Comparison of ENCODE assay signal across 24 cellular contexts in genomic region chr6:71364910-71365542, GRCh38.
"Had no signal": no experiment of that assay in that cellular context is flagged by ENCODE, and none has a peak within 500 bp of the region (broad histone marks: within the 10 kb centered on the region; RNA-seq: fewer than 3 reads in every experiment).

No MANE protein-coding gene starts in this region.

- H3K4me3 ChIP-seq: esophagus squamous epithelium, vagina had no signal

- DNase-seq: activated CD4-positive, alpha-beta T cell treated with anti-CD3 and anti-CD28 coated beads, Interleukin-2, amount 10 ng/mL, durations not matched to agents 7 days and 5 days; activated CD8-positive, alpha-beta memory T cell treated with anti-CD3 and anti-CD28 coated beads for 24 hours; activated CD8-positive, alpha-beta memory T cell treated with anti-CD3 and anti-CD28 coated beads, Interleukin-2, amount 50 U/mL, for 48 hours; activated effector memory CD4-positive, alpha-beta T cell treated with Interleukin-2 at 50 U/mL for 16 hours; activated naive CD4-positive, alpha-beta T cell treated with anti-CD3 and anti-CD28 coated beads, Interleukin-2, amount 10 ng/mL, durations not matched to agents 7 days and 5 days; activated naive CD8-positive, alpha-beta T cell treated with anti-CD3 and anti-CD28 coated beads, Interleukin-2, amount 50 U/mL, for 24 hours; activated T-cell treated with anti-CD3 and anti-CD28 coated beads, Interleukin-2, amount 50 U/mL, for 48 hours; aorta; dermis blood vessel endothelial cell; effector memory CD4-positive, alpha-beta T cell; esophagus squamous epithelium; hypothalamus; islet precursor cell; mammary epithelial cell; midbrain; occipital lobe; posterior cingulate gyrus; stimulated activated CD4-positive, alpha-beta T cell treated with anti-CD3 and anti-CD28 coated beads, Interleukin-2, amount 100 ng/mL, for 48 hours; stimulated activated naive CD8-positive, alpha-beta T cell treated with anti-CD3 and anti-CD28 coated beads, Interleukin-15, amount 100 ng/mL, for 72 hours; T-helper 1 cell; T1000; trophoblast cell had no signal

- H3K9me3 Mint-ChIP-seq: activated CD4-positive, alpha-beta T cell treated with anti-CD3 and anti-CD28 coated beads, Interleukin-2, amount 10 ng/mL, durations not matched to agents 7 days and 5 days; activated naive CD4-positive, alpha-beta T cell treated with anti-CD3 and anti-CD28 coated beads, Interleukin-2, amount 10 ng/mL, durations not matched to agents 7 days and 5 days; activated naive CD8-positive, alpha-beta T cell treated with anti-CD3 and anti-CD28 coated beads, Interleukin-2, amount 50 U/mL, for 24 hours; stimulated activated naive CD8-positive, alpha-beta T cell treated with anti-CD3 and anti-CD28 coated beads, Interleukin-15, amount 100 ng/mL, for 72 hours had no signal

- H3K27ac Mint-ChIP-seq: activated CD4-positive, alpha-beta T cell treated with anti-CD3 and anti-CD28 coated beads, Interleukin-2, amount 10 ng/mL, durations not matched to agents 7 days and 5 days; activated naive CD4-positive, alpha-beta T cell treated with anti-CD3 and anti-CD28 coated beads, Interleukin-2, amount 10 ng/mL, durations not matched to agents 7 days and 5 days; activated naive CD8-positive, alpha-beta T cell treated with anti-CD3 and anti-CD28 coated beads, Interleukin-2, amount 50 U/mL, for 24 hours; stimulated activated naive CD8-positive, alpha-beta T cell treated with anti-CD3 and anti-CD28 coated beads, Interleukin-15, amount 100 ng/mL, for 72 hours had no signal

- H3K27me3 ChIP-seq: esophagus squamous epithelium, vagina had no signal

- H3K4me3 Mint-ChIP-seq: activated CD4-positive, alpha-beta T cell treated with anti-CD3 and anti-CD28 coated beads, Interleukin-2, amount 10 ng/mL, durations not matched to agents 7 days and 5 days; activated naive CD4-positive, alpha-beta T cell treated with anti-CD3 and anti-CD28 coated beads, Interleukin-2, amount 10 ng/mL, durations not matched to agents 7 days and 5 days; activated naive CD8-positive, alpha-beta T cell treated with anti-CD3 and anti-CD28 coated beads, Interleukin-2, amount 50 U/mL, for 24 hours; stimulated activated naive CD8-positive, alpha-beta T cell treated with anti-CD3 and anti-CD28 coated beads, Interleukin-15, amount 100 ng/mL, for 72 hours had no signal

- FAIRE-seq: endothelial cell of umbilical vein had no signal

- H3K9me3 ChIP-seq: esophagus squamous epithelium, vagina had no signal

- H3K27ac ChIP-seq: esophagus squamous epithelium, vagina had no signal

- H3K36me3 Mint-ChIP-seq: activated naive CD4-positive, alpha-beta T cell treated with anti-CD3 and anti-CD28 coated beads, Interleukin-2, amount 10 ng/mL, durations not matched to agents 7 days and 5 days had no signal

- ATAC-seq: activated naive CD8-positive, alpha-beta T cell treated with anti-CD3 and anti-CD28 coated beads, Interleukin-2, amount 50 U/mL, for 24 hours; stimulated activated naive CD8-positive, alpha-beta T cell treated with anti-CD3 and anti-CD28 coated beads, Interleukin-15, amount 100 ng/mL, for 72 hours had no signal

- H3K36me3 ChIP-seq: esophagus squamous epithelium, vagina had no signal
